ENCODE assay signal across 1 cellular context in the genomic region with DNA sequence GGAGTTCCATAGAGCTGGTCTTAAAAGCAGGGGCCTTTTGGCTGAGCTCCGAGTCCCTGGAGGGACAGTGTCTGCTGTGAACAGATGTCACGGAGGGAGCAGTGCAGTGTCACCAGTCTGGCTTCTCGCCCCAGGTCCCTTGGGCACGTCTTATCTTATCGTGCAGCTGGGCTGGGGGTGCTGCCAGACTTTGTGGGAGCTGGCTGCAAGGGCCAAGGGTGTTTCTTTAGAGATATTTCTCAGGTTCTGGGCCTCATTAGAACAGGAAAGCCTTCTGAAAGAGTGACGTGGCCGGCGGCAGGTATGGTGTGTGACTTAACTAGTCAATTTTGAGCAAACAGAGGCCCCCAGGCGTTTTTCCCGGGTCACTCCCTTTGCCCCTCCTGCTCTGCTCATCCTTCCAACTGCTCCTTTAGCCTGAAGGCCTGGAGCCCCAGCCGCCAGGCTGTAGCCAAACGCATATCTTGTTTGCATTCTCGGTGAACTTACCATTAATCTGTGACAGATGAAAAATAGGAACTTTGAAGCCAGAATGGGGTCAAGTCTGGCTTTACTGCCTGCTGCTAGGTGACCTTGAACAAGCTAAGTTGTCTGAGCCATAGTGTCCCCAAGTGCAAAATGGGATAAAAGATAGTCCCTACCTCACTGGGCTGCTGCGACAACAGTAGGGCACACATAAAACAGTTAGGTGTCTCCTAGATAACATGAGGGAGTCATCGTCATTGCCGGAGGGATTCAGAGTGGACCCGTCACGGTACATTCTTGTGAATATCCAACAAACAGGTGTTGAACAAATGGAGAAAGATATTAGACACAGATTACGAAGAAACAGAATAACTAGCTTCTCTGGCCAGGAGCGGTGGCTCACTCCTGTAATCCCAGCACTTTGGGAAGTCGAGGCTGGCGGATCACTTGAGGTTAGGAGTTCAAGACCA.
TF ChIP-seq lines count a peak whose summit lies in the region.

No MANE protein-coding gene starts in this region.

TF ChIP-seq in GM12878, 131 proteins besides CTCF, POLR2A, EP300 and RAD21 (continued from another document):
- TF ChIP-seq USF1 (IDR thresholded peaks at IDR 0.05; ENCODE audit: borderline replicate concordance, extremely low read length, insufficient read depth, low read depth, low read length) (no peak), ZNF384 (IDR thresholded peaks at IDR 0.05; ENCODE audit: borderline replicate concordance, low read depth, low read length) (no peak), SREBF2 (IDR thresholded peaks at IDR 0.05; ENCODE audit: low read length) (no peak), MEF2A (IDR thresholded peaks at IDR 0.05; ENCODE audit: insufficient read depth, low read depth, low read length) (no peak), SMARCA5 (IDR thresholded peaks at IDR 0.05) (no peak), RFX5 (IDR thresholded peaks at IDR 0.05; ENCODE audit: low read depth, low read length) (no peak), ZNF622 (IDR thresholded peaks at IDR 0.05) (no peak), SIX5 (IDR thresholded peaks at IDR 0.05; ENCODE audit: low read depth, low read length, severe bottlenecking) (no peak), MEF2B (IDR thresholded peaks at IDR 0.05; ENCODE audit: partially characterized antibody, poor library complexity, severe bottlenecking) (no peak), SMAD1 (IDR thresholded peaks at IDR 0.05; ENCODE audit: low read depth, partially characterized antibody) (no peak), HDGF (IDR thresholded peaks at IDR 0.05) (no peak), BRCA1 (IDR thresholded peaks at IDR 0.05; ENCODE audit: low read depth, low read length) (no peak), PAX8 (IDR thresholded peaks at IDR 0.05) (no peak), ATF7 (IDR thresholded peaks at IDR 0.05; ENCODE audit: low read depth) (no peak)
- TF ChIP-seq, protein P1, sequence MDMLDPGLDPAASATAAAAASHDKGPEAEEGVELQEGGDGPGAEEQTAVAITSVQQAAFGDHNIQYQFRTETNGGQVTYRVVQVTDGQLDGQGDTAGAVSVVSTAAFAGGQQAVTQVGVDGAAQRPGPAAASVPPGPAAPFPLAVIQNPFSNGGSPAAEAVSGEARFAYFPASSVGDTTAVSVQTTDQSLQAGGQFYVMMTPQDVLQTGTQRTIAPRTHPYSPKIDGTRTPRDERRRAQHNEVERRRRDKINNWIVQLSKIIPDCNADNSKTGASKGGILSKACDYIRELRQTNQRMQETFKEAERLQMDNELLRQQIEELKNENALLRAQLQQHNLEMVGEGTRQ (IDR thresholded peaks at IDR 0.05; ENCODE audit: borderline replicate concordance, low read depth, low read length) = no peak
- TF ChIP-seq, protein P2, sequence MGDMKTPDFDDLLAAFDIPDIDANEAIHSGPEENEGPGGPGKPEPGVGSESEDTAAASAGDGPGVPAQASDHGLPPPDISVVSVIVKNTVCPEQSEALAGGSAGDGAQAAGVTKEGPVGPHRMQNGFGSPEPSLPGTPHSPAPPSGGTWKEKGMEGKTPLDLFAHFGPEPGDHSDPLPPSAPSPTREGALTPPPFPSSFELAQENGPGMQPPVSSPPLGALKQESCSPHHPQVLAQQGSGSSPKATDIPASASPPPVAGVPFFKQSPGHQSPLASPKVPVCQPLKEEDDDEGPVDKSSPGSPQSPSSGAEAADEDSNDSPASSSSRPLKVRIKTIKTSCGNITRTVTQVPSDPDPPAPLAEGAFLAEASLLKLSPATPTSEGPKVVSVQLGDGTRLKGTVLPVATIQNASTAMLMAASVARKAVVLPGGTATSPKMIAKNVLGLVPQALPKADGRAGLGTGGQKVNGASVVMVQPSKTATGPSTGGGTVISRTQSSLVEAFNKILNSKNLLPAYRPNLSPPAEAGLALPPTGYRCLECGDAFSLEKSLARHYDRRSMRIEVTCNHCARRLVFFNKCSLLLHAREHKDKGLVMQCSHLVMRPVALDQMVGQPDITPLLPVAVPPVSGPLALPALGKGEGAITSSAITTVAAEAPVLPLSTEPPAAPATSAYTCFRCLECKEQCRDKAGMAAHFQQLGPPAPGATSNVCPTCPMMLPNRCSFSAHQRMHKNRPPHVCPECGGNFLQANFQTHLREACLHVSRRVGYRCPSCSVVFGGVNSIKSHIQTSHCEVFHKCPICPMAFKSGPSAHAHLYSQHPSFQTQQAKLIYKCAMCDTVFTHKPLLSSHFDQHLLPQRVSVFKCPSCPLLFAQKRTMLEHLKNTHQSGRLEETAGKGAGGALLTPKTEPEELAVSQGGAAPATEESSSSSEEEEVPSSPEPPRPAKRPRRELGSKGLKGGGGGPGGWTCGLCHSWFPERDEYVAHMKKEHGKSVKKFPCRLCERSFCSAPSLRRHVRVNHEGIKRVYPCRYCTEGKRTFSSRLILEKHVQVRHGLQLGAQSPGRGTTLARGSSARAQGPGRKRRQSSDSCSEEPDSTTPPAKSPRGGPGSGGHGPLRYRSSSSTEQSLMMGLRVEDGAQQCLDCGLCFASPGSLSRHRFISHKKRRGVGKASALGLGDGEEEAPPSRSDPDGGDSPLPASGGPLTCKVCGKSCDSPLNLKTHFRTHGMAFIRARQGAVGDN (IDR thresholded peaks at IDR 0.05) = no peak
